ENCODE assay signal across 10 cellular contexts in genomic region chr4:171849823-171850222, GRCh38. TPM values are rescaled to one million over a fixed set of nuclear protein-coding genes. Genes with fewer than 3 reads are reported as not detected.
"Had no signal": no experiment of that assay in that cellular context is flagged by ENCODE, and none has a peak within 500 bp of the region (broad histone marks: within the 10 kb centered on the region; RNA-seq: fewer than 3 reads in every experiment).

No MANE protein-coding gene starts in this region.

- H3K4me3 Mint-ChIP-seq: HFFc6 had no signal

- H3K9me3 Mint-ChIP-seq: HFFc6 had no signal

- H3K36me3 ChIP-seq: HAP-1 had no signal

- DNase-seq: HFFc6, IMR-90, KG1 had no signal

- H3K9me3 ChIP-seq: HAP-1 had no signal

- ATAC-seq: HCT116, K562 had no signal

- H3K27ac Mint-ChIP-seq: HFFc6 had no signal

- H3K4me3 ChIP-seq: HAP-1, K562 had no signal

- FAIRE-seq: H1, H54, HTR-8/SVneo, K562 had no signal

RNA-seq across cellular contexts. Expression of gene GALNTL6, which starts 36.6 kb away (rescaled TPM):
- total RNA-seq: HT-29 had no signal
- polyA plus RNA-seq: IMR-90 had no signal
